Comparison of ENCODE assay signal across 16 cellular contexts in the genomic region with DNA sequence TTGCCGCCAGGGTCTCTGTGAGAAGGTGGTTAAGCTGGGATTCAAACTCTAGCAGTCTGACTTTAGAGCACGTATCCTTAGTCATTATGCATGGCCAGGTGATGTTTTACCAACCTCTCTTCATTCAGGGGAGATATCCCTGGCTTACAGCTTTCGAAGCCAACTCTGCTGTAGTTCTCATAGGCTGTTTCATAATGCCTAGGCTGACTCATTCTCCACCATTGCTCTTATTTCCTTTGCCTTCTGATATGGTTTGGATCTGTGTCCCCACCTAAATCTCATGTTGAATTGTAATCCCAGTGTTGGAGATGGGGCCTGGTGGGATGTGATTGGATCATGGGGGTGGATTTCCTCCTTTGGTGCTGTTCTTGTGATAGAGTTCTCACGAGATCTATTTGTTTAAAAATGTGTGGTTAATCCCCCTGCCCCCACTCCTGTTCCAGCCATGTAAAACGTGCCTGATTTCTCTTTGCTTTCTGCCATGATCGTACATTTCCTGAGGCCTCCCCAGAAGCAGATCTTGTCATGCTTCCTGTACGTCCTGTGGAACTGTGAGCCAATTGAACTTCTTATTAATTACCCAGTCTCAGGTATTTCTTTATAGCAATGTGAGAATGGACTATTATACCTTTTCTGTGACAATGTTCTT.
DNase-seq lines count a peak whose midpoint lies in the region; ATAC-seq and TF ChIP-seq lines count a peak whose summit lies in the region.
"Had no signal": no experiment of that assay in that cellular context is flagged by ENCODE, and none has a peak within 500 bp of the region (broad histone marks: within the 10 kb centered on the region; RNA-seq: fewer than 3 reads in every experiment).

No MANE protein-coding gene starts in this region.

- H3K4me1 ChIP-seq in Caco-2 (no peaks in the 10 kb centered on the region), right atrium auricular region (peaks cover 0 to 15% of the 10 kb centered on the region in 2 donors)

- H3K27me3 ChIP-seq in Caco-2 (replicated peaks; ENCODE audit: control insufficient read depth, insufficient read depth, low read length) (no peaks in the 10 kb centered on the region), right atrium auricular region (no peaks in the 10 kb centered on the region)
- H3K27me3 ChIP-seq: heart right ventricle had no signal

- H3K27ac ChIP-seq in right atrium auricular region: no peak overlapping the region
- H3K27ac ChIP-seq: heart right ventricle had no signal

- H3K36me3 ChIP-seq in Caco-2 (ENCODE audit: control insufficient read depth, insufficient read depth, low read length): no peaks in the 10 kb centered on the region
- no peaks in the 10 kb centered on the region for H3K36me3 ChIP-seq in right atrium auricular region
- H3K36me3 ChIP-seq: heart right ventricle had no signal

- H3K4me1 Mint-ChIP-seq in Caco-2 (ENCODE audit: low read depth, unreplicated experiment): peaks cover 4% of the 10 kb centered on the region

- DNase-seq in AG08396 (ENCODE audit: low spot score): peak; percentile 16
- peak; percentile 20 for DNase-seq in NAMALWA (ENCODE audit: low spot score)
- peak; percentile 62 for DNase-seq in choroid plexus epithelial cell (ENCODE audit: low read depth)
- no peak for DNase-seq in Caco-2
- no peak for DNase-seq in right atrium auricular region (ENCODE audit: low spot score)
- DNase-seq: activated CD8-positive, alpha-beta memory T cell treated with anti-CD3 and anti-CD28 coated beads, Interleukin-2, amount 50 U/mL, for 48 hours; EL; heart right ventricle; NCI-H1105 treated with DMSO at 0.1 percent for 48 hours; NCI-H510A treated with DMSO at 0.1 percent for 48 hours; SHP77; small intestine had no signal

- H3K9me3 Mint-ChIP-seq in Caco-2 (ENCODE audit: unreplicated experiment): no peaks in the 10 kb centered on the region

- H3K36me3 Mint-ChIP-seq in Caco-2 (ENCODE audit: insufficient read depth, unreplicated experiment): no peaks in the 10 kb centered on the region

- no peaks in the 10 kb centered on the region for H3K9me3 ChIP-seq in Caco-2
- H3K9me3 ChIP-seq in right atrium auricular region: no peaks in the 10 kb centered on the region
- H3K9me3 ChIP-seq: heart right ventricle had no signal

- H3K4me3 ChIP-seq in choroid plexus epithelial cell (ENCODE audit: low read depth, low read length) (no peak overlapping the region), Caco-2 (ENCODE audit: low read depth, low read length) (no peak overlapping the region), right atrium auricular region (no peak overlapping the region)
- H3K4me3 ChIP-seq: heart right ventricle, lung had no signal

- H3K4me3 Mint-ChIP-seq in Caco-2 (ENCODE audit: unreplicated experiment): no peak overlapping the region

- POLR2A ChIA-PET in Caco-2 (lab: Charles Lee): no interaction called here

- TF ChIP-seq CTCF in choroid plexus epithelial cell (conservative IDR thresholded peaks at IDR 0.05; ENCODE audit: low read depth, low read length) (no peak), Caco-2 (IDR thresholded peaks at IDR 0.05; ENCODE audit: insufficient read depth in 1 of 2, low read depth in 1 of 2, low read length in 1 of 2, severe bottlenecking in 1 of 2, unreplicated experiment in 1 of 2) (no peak), right atrium auricular region (IDR thresholded peaks at IDR 0.05) (no peak)

- CTCF ChIA-PET in Caco-2 (lab: Charles Lee): no interaction called here

- H3K27me3 Mint-ChIP-seq in Caco-2 (ENCODE audit: insufficient read depth, unreplicated experiment): peaks cover 4% of the 10 kb centered on the region

- peak; percentile 4 for ATAC-seq in GM19351 (IDR thresholded peaks at IDR 0.05; ENCODE audit: unreplicated experiment)
- ATAC-seq in HG03378 (IDR thresholded peaks at IDR 0.05; ENCODE audit: unreplicated experiment): no peak
- no peak for ATAC-seq in GM18867 (IDR thresholded peaks at IDR 0.05; ENCODE audit: unreplicated experiment)

- no peak overlapping the region for H3K27ac Mint-ChIP-seq in Caco-2 (ENCODE audit: unreplicated experiment)

- intact Hi-C loops in Caco-2 (cut with micrococcal nuclease; ENCODE audit: unreplicated experiment): no loop called here

- no TSS peak for BruUV-seq in Caco-2 (replicated peaks; lab: Mats Ljungman, UMichigan)

Comparison
In these comparisons a context has a peak if more than half of its experiments do, and no peak if none do; other contexts are left out.
1. DNase-seq: peak in AG08396 (single experiment), NAMALWA (single experiment) and choroid plexus epithelial cell (single experiment); none in Caco-2 (0 of 2) and right atrium auricular region (single experiment).